Comparison of ENCODE assay signal across 23 cellular contexts in genomic region chr11:123797065-123797940, GRCh38. TPM values are rescaled to one million over a fixed set of nuclear protein-coding genes. Genes with fewer than 3 reads are reported as not detected.
DNase-seq lines count a peak whose midpoint lies in the region; ATAC-seq and TF ChIP-seq lines count a peak whose summit lies in the region.
"Had no signal": no experiment of that assay in that cellular context is flagged by ENCODE, and none has a peak within 500 bp of the region (broad histone marks: within the 10 kb centered on the region; RNA-seq: fewer than 3 reads in every experiment).

No MANE protein-coding gene starts in this region.

- peaks cover 18% of the 10 kb centered on the region for H3K4me1 Mint-ChIP-seq in mesothelial cell of epicardium
- H3K4me1 Mint-ChIP-seq: activated CD4-positive, alpha-beta T cell treated with anti-CD3 and anti-CD28 coated beads for 36 hours; natural killer cell had no signal

- peaks cover 12% of the 10 kb centered on the region for H3K9me3 Mint-ChIP-seq in mesothelial cell of epicardium
- H3K9me3 Mint-ChIP-seq: natural killer cell had no signal

- TF ChIP-seq CTCF in mesothelial cell of epicardium (IDR thresholded peaks at IDR 0.05; ENCODE audit: unreplicated experiment): no peak

- ATAC-seq in HG02973 (IDR thresholded peaks at IDR 0.05; ENCODE audit: unreplicated experiment): no peak
- ATAC-seq: activated CD4-positive, alpha-beta T cell treated with anti-CD3 and anti-CD28 coated beads for 36 hours; GM12878; natural killer cell; psoas muscle had no signal

- no peaks in the 10 kb centered on the region for H3K27me3 Mint-ChIP-seq in mesothelial cell of epicardium (ENCODE audit: low read depth)

- DNase-seq in DMS79 (lab: John Stamatoyannopoulos, UW) (peak; percentile 96), NCI-H2029 (lab: John Stamatoyannopoulos, UW) (peak; percentile 16), SHP77 treated with DMSO at 0.1 percent for 48 hours (lab: John Stamatoyannopoulos, UW) (peak; percentile 14), mesothelial cell of epicardium (ENCODE audit: low spot score in 2 of 2, unreplicated experiment in 2 of 2) (no peak), DMS114 treated with DMSO at 0.1 percent for 48 hours (lab: John Stamatoyannopoulos, UW; ENCODE audit: unreplicated experiment) (no peak)
- DNase-seq in activated CD4-positive, alpha-beta T cell treated with anti-CD3 and anti-CD28 coated beads, Interleukin-2, amount 50 U/mL, for 4 hours: no peak
- DNase-seq in activated naive CD4-positive, alpha-beta T cell treated with Interleukin-2 at 50 U/mL for 16 hours: no peak
- DNase-seq: activated CD4-positive, alpha-beta T cell treated with anti-CD3 and anti-CD28 coated beads for 36 hours; activated gamma-delta T cell; Caco-2; effector CD8-positive, alpha-beta T cell; GDM1; KG1; mammary epithelial cell; natural killer cell; psoas muscle; stimulated activated CD4-positive, alpha-beta T cell treated with anti-CD3 and anti-CD28 coated beads, Interleukin-4, amount 100 ng/mL, for 4 hours had no signal

- no peak overlapping the region for H3K4me3 Mint-ChIP-seq in mesothelial cell of epicardium
- H3K4me3 Mint-ChIP-seq: activated CD4-positive, alpha-beta T cell treated with anti-CD3 and anti-CD28 coated beads for 36 hours; natural killer cell had no signal

- H3K36me3 Mint-ChIP-seq in mesothelial cell of epicardium: no peaks in the 10 kb centered on the region
- H3K36me3 Mint-ChIP-seq: natural killer cell had no signal

- H3K27ac Mint-ChIP-seq in mesothelial cell of epicardium: peak overlapping the region; percentile 78
- H3K27ac Mint-ChIP-seq: activated CD4-positive, alpha-beta T cell treated with anti-CD3 and anti-CD28 coated beads for 36 hours; natural killer cell had no signal

RNA-seq across cellular contexts. Expression of gene OR6M1, which starts 8.8 kb away (rescaled TPM):
- total RNA-seq in mesothelial cell of epicardium: not detected in 3 replicates
- total RNA-seq: activated CD4-positive, alpha-beta T cell treated with anti-CD3 and anti-CD28 coated beads for 36 hours; Caco-2; GM12878; mammary epithelial cell; natural killer cell; NCI-H460; psoas muscle; SK-MEL-5; smooth muscle cell; subcutaneous adipose tissue had no signal

RNA-seq across cellular contexts. Expression of gene OR6X1, which starts 43.0 kb away (rescaled TPM):
- not detected in 3 replicates for total RNA-seq in mesothelial cell of epicardium
- total RNA-seq: activated CD4-positive, alpha-beta T cell treated with anti-CD3 and anti-CD28 coated beads for 36 hours; Caco-2; GM12878; mammary epithelial cell; natural killer cell; NCI-H460; psoas muscle; SK-MEL-5; smooth muscle cell; subcutaneous adipose tissue had no signal

RNA-seq across cellular contexts. Expression of gene ZNF202, which starts 55.8 kb away (rescaled TPM):
- total RNA-seq in mesothelial cell of epicardium: 19.4 to 23.4 TPM (median 23.3 TPM) in 3 replicates

Comparison
In these comparisons a context has a peak if more than half of its experiments do, and no peak if none do; other contexts are left out.
1. DNase-seq: peak in DMS79 (single experiment), NCI-H2029 (single experiment) and SHP77 treated with DMSO at 0.1 percent for 48 hours (single experiment); none in mesothelial cell of epicardium (0 of 2), activated CD4-positive, alpha-beta T cell treated with anti-CD3 and anti-CD28 coated beads, Interleukin-2, amount 50 U/mL, for 4 hours (0 of 2), DMS114 treated with DMSO at 0.1 percent for 48 hours (single experiment) and activated naive CD4-positive, alpha-beta T cell treated with Interleukin-2 at 50 U/mL for 16 hours (single experiment).